ENCODE assay signal across 18 cellular contexts in genomic region chr6:157289764-157290163, GRCh38. TPM values are rescaled to one million over a fixed set of nuclear protein-coding genes. Genes with fewer than 3 reads are reported as not detected.
DNase-seq lines count a peak whose midpoint lies in the region; ATAC-seq, FAIRE-seq and TF ChIP-seq lines count a peak whose summit lies in the region.
"Had no signal": no experiment of that assay in that cellular context is flagged by ENCODE, and none has a peak within 500 bp of the region (broad histone marks: within the 10 kb centered on the region; RNA-seq: fewer than 3 reads in every experiment).

No MANE protein-coding gene starts in this region.

- DNase-seq in activated effector memory CD4-positive, alpha-beta T cell treated with anti-CD3 and anti-CD28 coated beads, Interleukin-2, amount 50 U/mL, for 16 hours, result peak; percentile 27
- no peak for DNase-seq in activated effector memory CD4-positive, alpha-beta T cell treated with Interleukin-2 at 50 U/mL for 16 hours
- DNase-seq in endodermal cell (peak; percentile 26), mesothelial cell of epicardium (ENCODE audit: low spot score in 2 of 2, unreplicated experiment in 2 of 2) (peak in 1 of 2 experiments; percentile 17), HTR-8/SVneo (ENCODE audit: insufficient read length, low spot score) (no peak), COLO829 (ENCODE audit: low spot score) (no peak)
- DNase-seq: AML-193; CD4-positive, alpha-beta T cell; DND-41; EL; IMR-90 had no signal

- no peak for FAIRE-seq in HTR-8/SVneo (lab: Jason Lieb, UNC)
- FAIRE-seq: A549, GM12878 had no signal

- H3K36me3 Mint-ChIP-seq in endodermal cell (ENCODE audit: low read depth), result peaks cover 20% of the 10 kb centered on the region
- peaks cover 7% of the 10 kb centered on the region for H3K36me3 Mint-ChIP-seq in mesothelial cell of epicardium

- no peak overlapping the region for H3K4me3 ChIP-seq in endodermal cell (ENCODE audit: low read length)
- H3K4me3 ChIP-seq: A549, GM12878, HAP-1 had no signal

- WGBS in endodermal cell (ENCODE audit: insufficient coverage in 1 of 2, insufficient read length in 1 of 2), 2 experiments, result 92 to 96% methylated on average over 8 to 11 of the region's 11 CpGs

- H3K27ac Mint-ChIP-seq in endodermal cell (no peak overlapping the region), mesothelial cell of epicardium (peak overlapping the region; percentile 28)
- H3K27ac Mint-ChIP-seq: CD4-positive, alpha-beta T cell had no signal

- no peak for TF ChIP-seq CTCF in endodermal cell (conservative IDR thresholded peaks at IDR 0.05)
- TF ChIP-seq CTCF in mesothelial cell of epicardium (IDR thresholded peaks at IDR 0.05; ENCODE audit: unreplicated experiment), result no peak

- H3K9me3 Mint-ChIP-seq in endodermal cell (no peaks in the 10 kb centered on the region), mesothelial cell of epicardium (no peaks in the 10 kb centered on the region)
- H3K9me3 Mint-ChIP-seq: CD4-positive, alpha-beta T cell had no signal

- peaks cover 6% of the 10 kb centered on the region for H3K4me1 Mint-ChIP-seq in endodermal cell
- peaks cover 20% of the 10 kb centered on the region for H3K4me1 Mint-ChIP-seq in mesothelial cell of epicardium

- H3K4me3 Mint-ChIP-seq in endodermal cell, result no peak overlapping the region
- H3K4me3 Mint-ChIP-seq in mesothelial cell of epicardium, result no peak overlapping the region
- H3K4me3 Mint-ChIP-seq: CD4-positive, alpha-beta T cell had no signal

- ATAC-seq in HG03521 (IDR thresholded peaks at IDR 0.05; ENCODE audit: unreplicated experiment), result no peak
- ATAC-seq: A549, GM12878 had no signal

- H3K9ac ChIP-seq in endodermal cell (ENCODE audit: extremely low read depth, low read length, poor library complexity, severe bottlenecking), result no peak overlapping the region

- H3K36me3 ChIP-seq in endodermal cell (ENCODE audit: control insufficient read depth, insufficient read depth, low read length), result peaks cover 22% of the 10 kb centered on the region

- H3K4me1 ChIP-seq in endodermal cell (ENCODE audit: control insufficient read depth, insufficient read depth, low read length), result no peaks in the 10 kb centered on the region
- H3K4me1 ChIP-seq: A549 had no signal

- no peaks in the 10 kb centered on the region for H3K27me3 Mint-ChIP-seq in endodermal cell (ENCODE audit: insufficient read depth)
- no peaks in the 10 kb centered on the region for H3K27me3 Mint-ChIP-seq in mesothelial cell of epicardium (ENCODE audit: low read depth)
- H3K27me3 Mint-ChIP-seq: CD4-positive, alpha-beta T cell had no signal

- no peaks in the 10 kb centered on the region for H3K9me3 ChIP-seq in endodermal cell (ENCODE audit: control insufficient read depth, low read length)
- H3K9me3 ChIP-seq: A549, HAP-1 had no signal

- no peaks in the 10 kb centered on the region for H3K27me3 ChIP-seq in endodermal cell (ENCODE audit: control insufficient read depth, insufficient read depth, low read length, poor library complexity, severe bottlenecking)

- no peak overlapping the region for H3K27ac ChIP-seq in endodermal cell (ENCODE audit: low read depth, low read length)
- H3K27ac ChIP-seq: 22Rv1, A549, C4-2B, HL-60 had no signal

RNA-seq across cellular contexts. Expression of gene TMEM242, which starts 33.6 kb away (rescaled TPM):
- total RNA-seq in endodermal cell (10 to 100 TPM; 10.8 to 11.7 TPM), mesothelial cell of epicardium (12.3 to 13.3 TPM (median 13.0 TPM) in 3 replicates)
- polyA plus RNA-seq in endodermal cell (2013, experiment 1 of 2), result 9.6 TPM
- 7.7 TPM for polyA plus RNA-seq in endodermal cell (2013, experiment 2 of 2)

Comparison
In these comparisons a context has a peak if more than half of its experiments do, and no peak if none do; other contexts are left out.
1. DNase-seq: peak in activated effector memory CD4-positive, alpha-beta T cell treated with anti-CD3 and anti-CD28 coated beads, Interleukin-2, amount 50 U/mL, for 16 hours (single experiment) and endodermal cell (single experiment); none in activated effector memory CD4-positive, alpha-beta T cell treated with Interleukin-2 at 50 U/mL for 16 hours (single experiment), HTR-8/SVneo (single experiment) and COLO829 (single experiment).